ENCODE assay signal across 1 cellular context in genomic region chr17:72613411-72614292, GRCh38.
TF ChIP-seq lines count a peak whose summit lies in the region.

No MANE protein-coding gene starts in this region.

TF ChIP-seq in IMR-90, 13 proteins besides CTCF, POLR2A, EP300 and RAD21 (continued from another document):
- TF ChIP-seq MXI1 (IDR thresholded peaks at IDR 0.05; ENCODE audit: borderline replicate concordance, low read depth, low read length) (no peak), CHD1 (IDR thresholded peaks at IDR 0.05; ENCODE audit: low read depth, low read length) (no peak), NFE2L2 (IDR thresholded peaks at IDR 0.05; ENCODE audit: low read depth, low read length) (no peak), RCOR1 (IDR thresholded peaks at IDR 0.05; ENCODE audit: insufficient replicate concordance, low read length) (no peak), RFX5 (IDR thresholded peaks at IDR 0.05; ENCODE audit: low read depth, low read length) (no peak), USF2 (IDR thresholded peaks at IDR 0.05; ENCODE audit: low read depth, low read length) (no peak)
